ENCODE assay signal across 8 cellular contexts in the genomic region with DNA sequence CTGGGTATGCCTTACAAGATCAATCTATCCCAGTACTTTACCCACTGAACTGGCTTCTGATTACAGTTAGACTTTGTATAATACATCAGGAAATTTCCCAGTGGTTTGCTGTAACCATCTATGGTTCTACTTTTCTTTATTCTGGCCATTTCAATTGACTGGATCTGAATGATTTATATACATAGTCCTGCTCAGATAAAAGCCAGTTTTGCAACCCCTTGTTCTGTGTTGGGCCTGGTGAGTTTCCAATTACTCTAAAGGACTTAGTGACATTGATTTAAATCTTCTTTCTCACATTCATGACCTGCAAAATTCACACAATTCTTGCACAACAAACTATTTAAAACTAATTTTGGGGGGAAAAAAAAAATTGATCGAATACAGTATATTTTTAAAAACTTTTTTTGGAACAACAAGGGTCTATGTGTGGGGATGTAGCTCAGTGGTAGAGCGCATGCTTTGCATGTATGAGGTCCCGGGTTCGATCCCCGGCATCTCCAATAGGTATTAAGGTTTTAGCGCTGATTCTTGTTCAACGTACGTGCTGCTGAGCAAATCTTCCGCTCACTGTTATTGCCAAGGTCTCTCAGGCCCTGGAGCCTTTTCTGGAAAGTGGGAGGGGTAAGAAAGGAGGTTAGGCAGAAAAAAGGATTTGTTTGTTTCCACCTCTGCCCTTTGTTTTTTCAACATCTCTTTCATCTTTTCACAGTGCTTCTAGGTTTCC.
DNase-seq lines count a peak whose midpoint lies in the region; ATAC-seq and TF ChIP-seq lines count a peak whose summit lies in the region.

No MANE protein-coding gene starts in this region.

- H3K27me3 ChIP-seq in OCI-LY3 (ENCODE audit: low read depth, low read length) = no peaks in the 10 kb centered on the region

- no peaks in the 10 kb centered on the region for H3K9me3 Mint-ChIP-seq in endothelial cell (ENCODE audit: unreplicated experiment)

- peak overlapping the region; percentile 52 for H3K27ac Mint-ChIP-seq in endothelial cell (ENCODE audit: unreplicated experiment)

- peak overlapping the region; percentile 65 for H3K4me3 ChIP-seq in OCI-LY3 (ENCODE audit: low read length)

- DNase-seq in activated T-cell treated with anti-CD3 and anti-CD28 coated beads for 24 hours (ENCODE audit: low read depth) = peak; percentile 48
- DNase-seq in activated T-cell treated with anti-CD3 and anti-CD28 coated beads, Interleukin-2, amount 50 U/mL, for 1 hour = no peak
- DNase-seq in endothelial cell (ENCODE audit: low spot score) = peak; percentile 46
- DNase-seq in stimulated activated CD8-positive, alpha-beta memory T cell treated with anti-CD3 and anti-CD28 coated beads, Interleukin-15, amount 100 ng/mL, for 48 hours (ENCODE audit: low read depth in 2 of 2) = peak; percentile 24 to 36

- peaks cover 9% of the 10 kb centered on the region for H3K27me3 Mint-ChIP-seq in endothelial cell (ENCODE audit: unreplicated experiment)

- H3K4me2 ChIP-seq in OCI-LY3 (ENCODE audit: low read length) = peak overlapping the region; percentile 66

- H3K4me1 Mint-ChIP-seq in endothelial cell (ENCODE audit: unreplicated experiment) = peaks cover 4% of the 10 kb centered on the region

- H3K79me2 ChIP-seq in OCI-LY3 (ENCODE audit: low read length) = no peaks in the 10 kb centered on the region

- peak overlapping the region; percentile 39; the same call in 1 of the 2 replicates for H2AFZ ChIP-seq in OCI-LY3 (ENCODE audit: low read depth, low read length)

- no peaks in the 10 kb centered on the region for H4K20me1 ChIP-seq in OCI-LY3 (ENCODE audit: insufficient read depth, low read length)

- no peaks in the 10 kb centered on the region for H3K36me3 ChIP-seq in OCI-LY3 (replicated peaks; ENCODE audit: low read depth, low read length)

- H3K27ac ChIP-seq in OCI-LY3 (ENCODE audit: low read length) = no peak overlapping the region

- H3K9ac ChIP-seq in OCI-LY3 (ENCODE audit: low read length) = no peak overlapping the region

- ATAC-seq in GM19397 (IDR thresholded peaks at IDR 0.05; ENCODE audit: unreplicated experiment) = no peak
- no peak for ATAC-seq in HG03039 (IDR thresholded peaks at IDR 0.05; ENCODE audit: unreplicated experiment)
- ATAC-seq in GM18511 (IDR thresholded peaks at IDR 0.05; ENCODE audit: unreplicated experiment) = no peak

- TF ChIP-seq CTCF in OCI-LY3 (IDR thresholded peaks at IDR 0.05; ENCODE audit: low read depth, low read length) (no peak), endothelial cell (IDR thresholded peaks at IDR 0.05; ENCODE audit: unreplicated experiment) (no peak)

- H3K4me3 Mint-ChIP-seq in endothelial cell (ENCODE audit: unreplicated experiment) = peak overlapping the region; percentile 31

- H3K9me3 ChIP-seq in OCI-LY3 (ENCODE audit: insufficient read depth, low read length) = no peaks in the 10 kb centered on the region

- peaks cover 3% of the 10 kb centered on the region; the same call in 1 of the 2 replicates for H3K4me1 ChIP-seq in OCI-LY3 (ENCODE audit: low read length)

- peaks cover 3% of the 10 kb centered on the region for H3K36me3 Mint-ChIP-seq in endothelial cell (ENCODE audit: low read depth, unreplicated experiment)
